In genomic region chr15:75713338-75713895, GRCh38 we compare ENCODE assay signal across 1 cellular context.
TF ChIP-seq lines count a peak whose summit lies in the region.

No MANE protein-coding gene starts in this region.

TF ChIP-seq in SK-N-SH treated with all-trans-retinoic acid at 6 μM for 48 hours, 23 proteins besides CTCF, POLR2A, EP300 and RAD21 (continued from another document):
- TF ChIP-seq POU6F1 (CRISPR knock-in tag; IDR thresholded peaks at IDR 0.05; ENCODE audit: borderline replicate concordance, low read depth) (no peak), ZFP30 (CRISPR knock-in tag; IDR thresholded peaks at IDR 0.05) (no peak), GLIS3 (CRISPR knock-in tag; IDR thresholded peaks at IDR 0.05) (no peak), PPARA (CRISPR knock-in tag; IDR thresholded peaks at IDR 0.05; ENCODE audit: borderline replicate concordance) (no peak), CSDC2 (CRISPR knock-in tag; IDR thresholded peaks at IDR 0.05) (no peak)
- TF ChIP-seq, protein P1, sequence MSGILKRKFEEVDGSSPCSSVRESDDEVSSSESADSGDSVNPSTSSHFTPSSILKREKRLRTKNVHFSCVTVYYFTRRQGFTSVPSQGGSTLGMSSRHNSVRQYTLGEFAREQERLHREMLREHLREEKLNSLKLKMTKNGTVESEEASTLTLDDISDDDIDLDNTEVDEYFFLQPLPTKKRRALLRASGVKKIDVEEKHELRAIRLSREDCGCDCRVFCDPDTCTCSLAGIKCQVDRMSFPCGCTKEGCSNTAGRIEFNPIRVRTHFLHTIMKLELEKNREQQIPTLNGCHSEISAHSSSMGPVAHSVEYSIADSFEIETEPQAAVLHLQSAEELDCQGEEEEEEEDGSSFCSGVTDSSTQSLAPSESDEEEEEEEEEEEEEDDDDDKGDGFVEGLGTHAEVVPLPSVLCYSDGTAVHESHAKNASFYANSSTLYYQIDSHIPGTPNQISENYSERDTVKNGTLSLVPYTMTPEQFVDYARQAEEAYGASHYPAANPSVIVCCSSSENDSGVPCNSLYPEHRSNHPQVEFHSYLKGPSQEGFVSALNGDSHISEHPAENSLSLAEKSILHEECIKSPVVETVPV (CRISPR knock-in tag; IDR thresholded peaks at IDR 0.05) = no peak
